26 cellular contexts compared by ENCODE assay signal in genomic region chr14:38848243-38848642, GRCh38.
"Had no signal": no experiment of that assay in that cellular context is flagged by ENCODE, and none has a peak within 500 bp of the region (broad histone marks: within the 10 kb centered on the region; RNA-seq: fewer than 3 reads in every experiment).

No MANE protein-coding gene starts in this region.

- H3K9me3 ChIP-seq: psoas muscle, sigmoid colon, stomach, suprapubic skin, tibial artery, upper lobe of left lung, uterus had no signal

- H3K4me1 ChIP-seq: foreskin keratinocyte, parathyroid adenoma, psoas muscle, sigmoid colon, stomach, suprapubic skin, tibial artery, upper lobe of left lung, uterus had no signal

- H3K79me2 ChIP-seq: hepatocyte, parathyroid adenoma had no signal

- ATAC-seq: foreskin keratinocyte; left ventricle myocardium superior; psoas muscle; stimulated activated naive B cell treated with anti-CD40 and anti-IgM and Interleukin-4, amounts not matched to agents 10 μg/mL and 1 μg/mL and 100 μg/mL, for 72 hours had no signal

- H3K36me3 ChIP-seq: sigmoid colon, stomach, suprapubic skin, tibial artery, upper lobe of left lung, uterus had no signal

- FAIRE-seq: colon, endothelial cell of umbilical vein, kidney had no signal

- H3K27me3 ChIP-seq: foreskin keratinocyte, hepatocyte, sigmoid colon, stomach, suprapubic skin, tibial artery, upper lobe of left lung, uterus had no signal

- H3K4me3 ChIP-seq: hepatocyte, lung, psoas muscle, sigmoid colon, skin epidermis, stomach, suprapubic skin, tibial artery, upper lobe of left lung, uterus had no signal

- H3K4me2 ChIP-seq: hepatocyte had no signal

- DNase-seq: endodermal cell; erythroblast; foreskin keratinocyte; head of caudate nucleus; kidney; left colon; left ventricle myocardium superior; mesendoderm; naive B cell; psoas muscle; retina; sigmoid colon; stimulated activated CD4-positive, alpha-beta T cell treated with anti-CD3 and anti-CD28 coated beads, Interleukin-2, amount 100 ng/mL, for 24 hours; stimulated activated CD4-positive, alpha-beta T cell treated with anti-CD3 and anti-CD28 coated beads, Interleukin-4, amount 100 ng/mL, for 4 hours; stimulated activated naive B cell treated with anti-CD40 and anti-IgM and Interleukin-4, amounts not matched to agents 10 μg/mL and 1 μg/mL and 100 μg/mL, for 72 hours; stomach; tibial artery; upper lobe of left lung; uterus had no signal

- H3K27ac ChIP-seq: foreskin keratinocyte, hepatocyte, parathyroid adenoma, psoas muscle, sigmoid colon, skin epidermis, stomach, suprapubic skin, tibial artery, upper lobe of left lung, uterus had no signal

- H2AFZ ChIP-seq: hepatocyte, parathyroid adenoma had no signal
